In genomic region chr5:150141544-150142188, GRCh38 we compare ENCODE assay signal across 11 cellular contexts. TPM values are rescaled to one million over a fixed set of nuclear protein-coding genes. Genes with fewer than 3 reads are reported as not detected.
A peak's percentile ranks its signal among the peaks of the same experiment; 100 is the strongest.
DNase-seq lines count a peak whose midpoint lies in the region; ATAC-seq, FAIRE-seq and TF ChIP-seq lines count a peak whose summit lies in the region.
"Had no signal": no experiment of that assay in that cellular context is flagged by ENCODE, and none has a peak within 500 bp of the region (broad histone marks: within the 10 kb centered on the region; RNA-seq: fewer than 3 reads in every experiment).

No MANE protein-coding gene starts in this region.

- peak overlapping the region; percentile 78 for H2AFZ ChIP-seq in K562 (ENCODE audit: low read depth, low read length)

- POLR2A ChIA-PET in K562 (lab: Yijun Ruan, JAX): interaction anchor here (0.6 kb wide), 1 partner anchor 32 kb away, joined by 3 read pairs; no protein-coding TSS in a partner anchor
- POLR2A ChIA-PET in naive thymus-derived CD8-positive, alpha-beta T cell (lab: Charles Lee): no interaction called here

- BruUV-seq in K562 (replicated peaks; lab: Mats Ljungman, UMichigan): no TSS peak

- H4K20me1 ChIP-seq in K562 (replicated peaks; ENCODE audit: control insufficient read depth, insufficient read depth, low read length): no peaks in the 10 kb centered on the region

- no peaks in the 10 kb centered on the region for H3K79me2 ChIP-seq in K562 (ENCODE audit: control insufficient read depth, insufficient read depth, low read length)

- WGBS in K562 (ENCODE audit: insufficient coverage, low coverage, missing lambda C conversion rate): 65% methylated on average over 8 of the region's 9 CpGs
- WGBS in stomach, 5 donors: 63 to 78% (median 74%) methylated on average over 9 of the region's 9 CpGs

- intact Hi-C loops in K562 (cut with micrococcal nuclease) (no loop called here), stomach (cut with DNase I; ENCODE audit: low total_unique reads) (no loop called here)

- no peak overlapping the region for H3K4me3 Mint-ChIP-seq in naive thymus-derived CD8-positive, alpha-beta T cell
- H3K4me3 Mint-ChIP-seq: activated CD4-positive, alpha-beta memory T cell treated with anti-CD3 and anti-CD28 coated beads for 36 hours had no signal

- H3K36me3 ChIP-seq in K562 (ENCODE audit: control insufficient read depth, insufficient read depth, low read length) (no peaks in the 10 kb centered on the region), stomach (no peaks in the 10 kb centered on the region)

- no peak overlapping the region; the same call in 2 of the 3 replicates for H3K27ac ChIP-seq in K562 (ENCODE audit: extremely low read depth, low read depth, low read length)
- peak overlapping the region; percentile 12 to 85 (median 80) for H3K27ac ChIP-seq in stomach

- H3K9ac ChIP-seq in K562 (ENCODE audit: insufficient read depth in 1 of 2, low read depth in 2 of 2, low read length in 2 of 2): peak overlapping the region in 1 of 2 experiments; percentile 72; a peak in 1 of 4 replicates

- H3K9me1 ChIP-seq in K562 (ENCODE audit: control insufficient read depth, insufficient read depth, low read length): no peaks in the 10 kb centered on the region

- H3K4me3 ChIP-seq in K562 (no peak overlapping the region), stomach (no peak overlapping the region)
- H3K4me3 ChIP-seq: lung had no signal

- peaks cover 30 to 40% of the 10 kb centered on the region in 2 experiments for H3K4me1 ChIP-seq in K562 (replicated peaks in 1 of 2; ENCODE audit: control insufficient read depth in 2 of 2, insufficient read depth in 2 of 2, low read length in 2 of 2)
- peaks cover 51 to 89% (median 76%) of the 10 kb centered on the region in 4 donors for H3K4me1 ChIP-seq in stomach

- CTCF ChIA-PET in K562 (lab: Yijun Ruan, JAX; ENCODE audit: low intra/inter-chr PET ratio): no interaction called here

- no peak for ATAC-seq in K562
- no peak for ATAC-seq in naive thymus-derived CD8-positive, alpha-beta T cell

- no peaks in the 10 kb centered on the region for H3K9me3 Mint-ChIP-seq in naive thymus-derived CD8-positive, alpha-beta T cell
- H3K9me3 Mint-ChIP-seq: activated CD4-positive, alpha-beta memory T cell treated with anti-CD3 and anti-CD28 coated beads for 36 hours had no signal

- peaks cover 0 to 7% of the 10 kb centered on the region in 2 experiments; a peak in 1 of 5 replicates for H3K27me3 ChIP-seq in K562 (ENCODE audit: control insufficient read depth in 2 of 2, insufficient read depth in 2 of 2, low read length in 2 of 2)
- H3K27me3 ChIP-seq in stomach: no peaks in the 10 kb centered on the region

- H3K4me1 Mint-ChIP-seq in naive thymus-derived CD8-positive, alpha-beta T cell: peaks cover 0 to 11% (median 2%) of the 10 kb centered on the region in 4 donors

- peaks cover 0 to 4% (median 0%) of the 10 kb centered on the region in 5 donors for H3K27me3 Mint-ChIP-seq in naive thymus-derived CD8-positive, alpha-beta T cell
- H3K27me3 Mint-ChIP-seq: activated CD4-positive, alpha-beta memory T cell treated with anti-CD3 and anti-CD28 coated beads for 36 hours had no signal

- no peaks in the 10 kb centered on the region for H3K36me3 Mint-ChIP-seq in naive thymus-derived CD8-positive, alpha-beta T cell
- H3K36me3 Mint-ChIP-seq: activated CD4-positive, alpha-beta memory T cell treated with anti-CD3 and anti-CD28 coated beads for 36 hours had no signal

- peak overlapping the region in 2 of 10 donors; percentile 58 to 64 for H3K27ac Mint-ChIP-seq in naive thymus-derived CD8-positive, alpha-beta T cell
- H3K27ac Mint-ChIP-seq: activated CD4-positive, alpha-beta memory T cell treated with anti-CD3 and anti-CD28 coated beads for 36 hours had no signal

- FAIRE-seq in H54 (lab: Jason Lieb, UNC) (no peak), K562 (lab: Jason Lieb, UNC) (no peak)

- TF ChIP-seq RAD21 in K562 (CRISPR knock-in tag; conservative IDR thresholded peaks at IDR 0.05 in 1 of 2, IDR thresholded peaks at IDR 0.05 in 1 of 2): no peak

- TF ChIP-seq EP300 in K562 (IDR thresholded peaks at IDR 0.05; ENCODE audit: low read length) (no peak), stomach (IDR thresholded peaks at IDR 0.05) (no peak)

- in situ Hi-C loops in K562 (cut with MboI): no loop called here

- TF ChIP-seq POLR2A in H54 (IDR thresholded peaks at IDR 0.05; ENCODE audit: low read depth, low read length): no peak
- TF ChIP-seq POLR2A in K562 (conservative IDR thresholded peaks at IDR 0.05): no peak
- no peak for TF ChIP-seq POLR2A in stomach (IDR thresholded peaks at IDR 0.05)

- peak overlapping the region; percentile 30; the same call in 1 of the 2 replicates for H3K4me2 ChIP-seq in K562 (ENCODE audit: insufficient read depth, low read length)

- TF ChIP-seq CTCF in K562 (IDR thresholded peaks at IDR 0.05 in 2 of 3, conservative IDR thresholded peaks at IDR 0.05 in 1 of 3; ENCODE audit: insufficient read depth in 2 of 3, low read depth in 1 of 3, low read length in 3 of 3) (no peak), stomach (IDR thresholded peaks at IDR 0.05) (no peak)

- H3K9me3 ChIP-seq in K562 (replicated peaks; ENCODE audit: control insufficient read depth, insufficient read depth, low read depth, low read length): no peaks in the 10 kb centered on the region
- H3K9me3 ChIP-seq in stomach: no peaks in the 10 kb centered on the region

- DNase-seq in H54 (ENCODE audit: insufficient read length, low spot score) (peak; percentile 58), K562 (ENCODE audit: extremely low read depth in 1 of 4, low spot score in 3 of 4) (no peak), left kidney (ENCODE audit: low read depth, low spot score) (peak; percentile 71), stomach (no peak), HuH-7.5 (ENCODE audit: low spot score) (no peak), iPS-NIHi7 (ENCODE audit: extremely low spot score) (no peak)
- no peak for DNase-seq in naive thymus-derived CD8-positive, alpha-beta T cell
- no peak for DNase-seq in activated effector memory CD4-positive, alpha-beta T cell treated with anti-CD3 and anti-CD28 coated beads, Interleukin-2, amount 50 U/mL, for 16 hours
- DNase-seq: activated CD4-positive, alpha-beta memory T cell treated with anti-CD3 and anti-CD28 coated beads for 36 hours; cerebellar nuclear complex had no signal

RNA-seq across cellular contexts. Expression of gene PDGFRB, which starts 14.0 kb away (rescaled TPM):
- 2.1 and 7.7 TPM in 2 replicates for total RNA-seq in K562 (2011; cell fraction: chromatin; rRNA removed; ENCODE audit: low replicate concordance)
- total RNA-seq in K562 (2011; cell fraction: nucleolus; rRNA removed): 1.8 and 5.2 TPM in 2 replicates
- total RNA-seq in K562 (2011; cell fraction: nucleoplasm; rRNA removed): 3.0 and 3.6 TPM in 2 replicates
- total RNA-seq in K562 (2014; rRNA removed): 0.09 TPM in 1 of 2 replicates, not detected in the other
- 0.07 and 0.13 TPM in 2 replicates for total RNA-seq in K562 (2014; rRNA removed; fragmentation: Illumina TruSeq; extraction: Trizol)
- total RNA-seq in K562 (2015; rRNA removed; fragmentation: Illumina TruSeq; extraction: Trizol): not detected in 2 replicates
- 0.51 and 0.86 TPM in 2 replicates for total RNA-seq in K562 (2021)
- 1.1 and 1.5 TPM in 2 replicates for polyA plus RNA-seq in K562 (2011; rRNA removed)
- polyA plus RNA-seq in K562 (2011; cell fraction: cytosol; rRNA removed): 0.71 and 1.6 TPM in 2 replicates
- 2.5 and 3.8 TPM in 2 replicates for polyA plus RNA-seq in K562 (2011; cell fraction: nucleus; rRNA removed)
- 0.14 and 0.29 TPM in 2 replicates for polyA plus RNA-seq in K562 (2012)
- polyA plus RNA-seq in K562 (2014; fragmentation: Illumina TruSeq; extraction: Trizol): 0.03 and 0.09 TPM in 2 replicates
- not detected for polyA plus RNA-seq in K562 (2014; fragmentation: Nextera tagmentation; extraction: Ambion mirVana)
- 0.01 and 0.07 TPM in 2 replicates for polyA plus RNA-seq in K562 (2014; rRNA removed)
- 0.48 and 1.0 TPM in 2 replicates for polyA minus RNA-seq in K562 (2011; rRNA and poly(A)+ RNA removed)
- polyA minus RNA-seq in K562 (2011; cell fraction: cytosol; rRNA and poly(A)+ RNA removed): 2.6 and 3.1 TPM in 2 replicates
- 1.5 and 3.9 TPM in 2 replicates for polyA minus RNA-seq in K562 (2011; cell fraction: nucleus; rRNA and poly(A)+ RNA removed)
- total RNA-seq in stomach: 10 to 100 TPM; 16.5 to 71.2 (median 53.1) TPM
- 1 to 10 TPM; 4.7 to 9.1 (median 6.9) TPM for polyA plus RNA-seq in stomach
- total RNA-seq in naive thymus-derived CD8-positive, alpha-beta T cell: under 1 TPM; 0.47 to 0.49 TPM
- polyA plus RNA-seq in naive thymus-derived CD8-positive, alpha-beta T cell: under 1 TPM in 2 of 3 donors, not detected in 1; 0.31 to 0.57 TPM

RNA-seq across cellular contexts. Expression of gene CDX1, which starts 24.9 kb away (rescaled TPM):
- not detected in 2 replicates for total RNA-seq in K562 (2011; cell fraction: chromatin; rRNA removed; ENCODE audit: low replicate concordance)
- not detected in 2 replicates for total RNA-seq in K562 (2011; cell fraction: nucleolus; rRNA removed)
- total RNA-seq in K562 (2011; cell fraction: nucleoplasm; rRNA removed): not detected in 2 replicates
- total RNA-seq in K562 (2014; rRNA removed) (not detected in 2 replicates), K562 (2014; rRNA removed; fragmentation: Illumina TruSeq; extraction: Trizol) (not detected in 2 replicates), K562 (2015; rRNA removed; fragmentation: Illumina TruSeq; extraction: Trizol) (not detected in 2 replicates), K562 (2021) (0.16 TPM in 1 of 2 replicates, not detected in the other), stomach (100 to 1,000 TPM in 1 of 5 donors, 1 to 10 TPM in 1, not detected in 3; 2.0 to 472 TPM)
- polyA plus RNA-seq in K562 (2011; rRNA removed) (0.06 TPM in 1 of 2 replicates, not detected in the other), K562 (2014; fragmentation: Illumina TruSeq; extraction: Trizol) (not detected in 2 replicates), K562 (2014; fragmentation: Nextera tagmentation; extraction: Ambion mirVana) (not detected), K562 (2014; rRNA removed) (not detected in 2 replicates), stomach (under 1 TPM in 1 of 3 donors, not detected in 2; 0.31 TPM)
- polyA plus RNA-seq in K562 (2011; cell fraction: cytosol; rRNA removed): not detected in 2 replicates
- polyA plus RNA-seq in K562 (2011; cell fraction: nucleus; rRNA removed): not detected in 2 replicates
- not detected in 2 replicates for polyA plus RNA-seq in K562 (2012)
- not detected in 2 replicates for polyA minus RNA-seq in K562 (2011; rRNA and poly(A)+ RNA removed)
- not detected in 2 replicates for polyA minus RNA-seq in K562 (2011; cell fraction: cytosol; rRNA and poly(A)+ RNA removed)
- polyA minus RNA-seq in K562 (2011; cell fraction: nucleus; rRNA and poly(A)+ RNA removed): not detected in 2 replicates
- total RNA-seq in naive thymus-derived CD8-positive, alpha-beta T cell: not detected
- polyA plus RNA-seq in naive thymus-derived CD8-positive, alpha-beta T cell: not detected
- total RNA-seq: activated CD4-positive, alpha-beta memory T cell treated with anti-CD3 and anti-CD28 coated beads for 36 hours had no signal

RNA-seq across cellular contexts. Expression of gene SLC6A7, which starts 48.2 kb away (rescaled TPM):
- total RNA-seq in K562 (2011; cell fraction: chromatin; rRNA removed; ENCODE audit: low replicate concordance): not detected in 2 replicates
- total RNA-seq in K562 (2011; cell fraction: nucleolus; rRNA removed): not detected in 2 replicates
- not detected in 2 replicates for total RNA-seq in K562 (2011; cell fraction: nucleoplasm; rRNA removed)
- total RNA-seq in K562 (2014; rRNA removed) (not detected in 2 replicates), K562 (2014; rRNA removed; fragmentation: Illumina TruSeq; extraction: Trizol) (not detected in 2 replicates), K562 (2015; rRNA removed; fragmentation: Illumina TruSeq; extraction: Trizol) (not detected in 2 replicates), K562 (2021) (not detected in 2 replicates), stomach (10 to 100 TPM in 1 of 5 donors, not detected in 4; 29.3 TPM)
- polyA plus RNA-seq in K562 (2011; rRNA removed) (not detected in 2 replicates), K562 (2014; fragmentation: Illumina TruSeq; extraction: Trizol) (not detected in 2 replicates), K562 (2014; fragmentation: Nextera tagmentation; extraction: Ambion mirVana) (not detected), K562 (2014; rRNA removed) (not detected in 2 replicates), stomach (not detected)
- polyA plus RNA-seq in K562 (2011; cell fraction: cytosol; rRNA removed): not detected in 2 replicates
- polyA plus RNA-seq in K562 (2011; cell fraction: nucleus; rRNA removed): not detected in 2 replicates
- polyA plus RNA-seq in K562 (2012): not detected in 2 replicates
- not detected in 2 replicates for polyA minus RNA-seq in K562 (2011; rRNA and poly(A)+ RNA removed)
- polyA minus RNA-seq in K562 (2011; cell fraction: cytosol; rRNA and poly(A)+ RNA removed): not detected in 2 replicates
- polyA minus RNA-seq in K562 (2011; cell fraction: nucleus; rRNA and poly(A)+ RNA removed): not detected in 2 replicates
- not detected for total RNA-seq in naive thymus-derived CD8-positive, alpha-beta T cell
- polyA plus RNA-seq in naive thymus-derived CD8-positive, alpha-beta T cell: not detected
- total RNA-seq: activated CD4-positive, alpha-beta memory T cell treated with anti-CD3 and anti-CD28 coated beads for 36 hours had no signal

RNA-seq across cellular contexts. Expression of gene CSF1R, which starts 55.3 kb away (rescaled TPM):
- total RNA-seq in K562 (2011; cell fraction: chromatin; rRNA removed; ENCODE audit: low replicate concordance): not detected in 2 replicates
- not detected in 2 replicates for total RNA-seq in K562 (2011; cell fraction: nucleolus; rRNA removed)
- total RNA-seq in K562 (2011; cell fraction: nucleoplasm; rRNA removed): not detected in 2 replicates
- total RNA-seq in K562 (2014; rRNA removed): not detected in 2 replicates
- total RNA-seq in K562 (2014; rRNA removed; fragmentation: Illumina TruSeq; extraction: Trizol): not detected in 2 replicates
- not detected in 2 replicates for total RNA-seq in K562 (2015; rRNA removed; fragmentation: Illumina TruSeq; extraction: Trizol)
- 0.20 and 0.22 TPM in 2 replicates for total RNA-seq in K562 (2021)
- polyA plus RNA-seq in K562 (2011; rRNA removed): 0.03 TPM in 1 of 2 replicates, not detected in the other
- polyA plus RNA-seq in K562 (2011; cell fraction: cytosol; rRNA removed): 0.03 TPM in 1 of 2 replicates, not detected in the other
- 0.13 TPM in 1 of 2 replicates, not detected in the other for polyA plus RNA-seq in K562 (2011; cell fraction: nucleus; rRNA removed)
- polyA plus RNA-seq in K562 (2012): 0.12 TPM in 1 of 2 replicates, not detected in the other
- polyA plus RNA-seq in K562 (2014; fragmentation: Illumina TruSeq; extraction: Trizol): not detected in 2 replicates
- polyA plus RNA-seq in K562 (2014; fragmentation: Nextera tagmentation; extraction: Ambion mirVana): not detected
- 0.64 TPM in 1 of 2 replicates, not detected in the other for polyA plus RNA-seq in K562 (2014; rRNA removed)
- 0.39 TPM in 1 of 2 replicates, not detected in the other for polyA minus RNA-seq in K562 (2011; rRNA and poly(A)+ RNA removed)
- not detected in 2 replicates for polyA minus RNA-seq in K562 (2011; cell fraction: cytosol; rRNA and poly(A)+ RNA removed)
- polyA minus RNA-seq in K562 (2011; cell fraction: nucleus; rRNA and poly(A)+ RNA removed): not detected in 2 replicates
- total RNA-seq in stomach: 100 to 1,000 TPM in 1 of 5 donors, 10 to 100 TPM in 4; 17.8 to 235 (median 34.9) TPM
- polyA plus RNA-seq in stomach: 10 to 100 TPM in 1 of 3 donors, 1 to 10 TPM in 2; 3.0 to 10.2 (median 8.5) TPM
- 1 to 10 TPM; 1.0 to 1.5 TPM for total RNA-seq in naive thymus-derived CD8-positive, alpha-beta T cell
- polyA plus RNA-seq in naive thymus-derived CD8-positive, alpha-beta T cell: under 1 TPM; 0.07 to 0.82 (median 0.55) TPM

Comparison
In these comparisons a context has a peak if more than half of its experiments do, and no peak if none do; other contexts are left out.
1. DNase-seq: peak in H54 (single experiment) and left kidney (single experiment); none in K562 (0 of 4), stomach (single experiment), HuH-7.5 (single experiment), naive thymus-derived CD8-positive, alpha-beta T cell (0 of 10), activated effector memory CD4-positive, alpha-beta T cell treated with anti-CD3 and anti-CD28 coated beads, Interleukin-2, amount 50 U/mL, for 16 hours (single experiment) and iPS-NIHi7 (single experiment).